In genomic region chr7:8159595-8159994, GRCh38 we compare ENCODE assay signal across 10 cellular contexts.
"Had no signal": no experiment of that assay in that cellular context is flagged by ENCODE, and none has a peak within 500 bp of the region (broad histone marks: within the 10 kb centered on the region; RNA-seq: fewer than 3 reads in every experiment).

No MANE protein-coding gene starts in this region.

- H3K4me1 ChIP-seq: HAP-1 had no signal

- H3K27ac ChIP-seq: GM23248 had no signal

- H3K9ac ChIP-seq: GM23248 had no signal

- H2AFZ ChIP-seq: GM23248, GM23338 had no signal

- H3K4me2 ChIP-seq: GM23338 had no signal

- FAIRE-seq: H1, H54 had no signal

- H3K36me3 ChIP-seq: HAP-1 had no signal

- ATAC-seq: HCT116 had no signal

- H3K9me3 ChIP-seq: HAP-1 had no signal

- DNase-seq: GM23248, H7, H9, HCEC 1CT, HFFc6 had no signal

- H3K4me3 ChIP-seq: GM23248, GM23338, HAP-1 had no signal
